ENCODE assay signal across 20 cellular contexts in the genomic region with DNA sequence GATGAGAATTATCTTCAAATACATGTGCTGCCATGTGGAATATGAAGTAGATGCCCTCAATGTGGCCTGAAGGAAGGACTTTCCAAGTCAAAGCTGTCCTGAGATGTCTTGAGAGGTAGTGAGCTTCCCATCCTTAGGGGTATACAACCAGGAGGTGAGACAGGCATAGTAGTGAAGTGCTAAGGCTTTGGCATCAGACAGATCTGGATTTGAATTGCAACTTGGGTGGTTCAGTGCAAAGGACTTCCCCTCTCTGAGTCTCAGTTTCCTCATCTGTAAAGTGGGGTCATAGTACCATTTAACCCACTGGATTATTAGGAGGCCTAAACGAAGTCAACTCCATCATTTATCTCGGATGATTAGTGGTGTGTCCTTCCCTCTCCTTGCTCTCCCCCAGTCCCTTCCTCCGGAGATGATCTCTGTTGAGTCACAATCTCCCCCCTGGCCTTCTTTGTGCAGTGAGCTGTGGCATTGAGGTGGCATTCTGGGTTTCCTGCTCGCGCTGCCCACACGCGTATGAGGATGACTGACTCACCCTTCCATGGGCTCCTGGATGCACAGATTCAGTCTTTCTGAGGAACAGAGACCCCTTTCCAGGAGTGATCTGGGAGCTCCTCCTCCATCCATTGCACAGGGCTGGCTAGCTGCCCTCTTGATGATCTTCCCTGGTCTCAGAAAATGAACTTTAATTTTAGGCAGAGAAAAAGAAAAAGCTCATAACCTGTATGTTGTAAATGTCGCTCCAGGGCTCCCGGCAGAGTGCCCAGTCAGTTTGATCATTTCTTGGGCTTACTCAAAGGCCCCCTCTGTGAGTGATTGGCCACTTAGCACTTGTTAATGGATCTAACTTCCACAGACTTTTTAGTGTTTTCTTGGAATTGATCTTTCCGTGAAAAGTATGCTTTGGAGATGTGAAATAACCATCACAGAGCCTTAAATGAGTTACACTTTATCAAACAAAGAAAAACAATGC.
DNase-seq lines count a peak whose midpoint lies in the region; ATAC-seq and TF ChIP-seq lines count a peak whose summit lies in the region.
"Had no signal": no experiment of that assay in that cellular context is flagged by ENCODE, and none has a peak within 500 bp of the region (broad histone marks: within the 10 kb centered on the region; RNA-seq: fewer than 3 reads in every experiment).

No MANE protein-coding gene starts in this region.

- H3K4me3 Mint-ChIP-seq in activated T-helper 17 cell treated with anti-CD3 and anti-CD28 coated beads, Interleukin-2, amount 50 U/mL, for 72 hours = no peak overlapping the region
- H3K4me3 Mint-ChIP-seq in CD14-positive monocyte = no peak overlapping the region
- H3K4me3 Mint-ChIP-seq: activated CD8-positive, alpha-beta T cell treated with anti-CD3 and anti-CD28 coated beads for 36 hours; immature natural killer cell; mesothelial cell of epicardium; neural crest cell; T-cell had no signal

- TF ChIP-seq CTCF in CD14-positive monocyte (IDR thresholded peaks at IDR 0.05) = no peak

- H3K4me1 Mint-ChIP-seq in activated T-helper 17 cell treated with anti-CD3 and anti-CD28 coated beads, Interleukin-2, amount 50 U/mL, for 72 hours = no peaks in the 10 kb centered on the region
- no peaks in the 10 kb centered on the region for H3K4me1 Mint-ChIP-seq in CD14-positive monocyte
- H3K4me1 Mint-ChIP-seq: immature natural killer cell, mesothelial cell of epicardium, neural crest cell, T-cell had no signal

- no peak overlapping the region for H3K27ac Mint-ChIP-seq in activated T-helper 17 cell treated with anti-CD3 and anti-CD28 coated beads, Interleukin-2, amount 50 U/mL, for 72 hours
- H3K27ac Mint-ChIP-seq in CD14-positive monocyte = no peak overlapping the region
- H3K27ac Mint-ChIP-seq: activated CD8-positive, alpha-beta T cell treated with anti-CD3 and anti-CD28 coated beads for 36 hours; immature natural killer cell; mesothelial cell of epicardium; T-cell had no signal

- H3K36me3 Mint-ChIP-seq in activated T-helper 17 cell treated with anti-CD3 and anti-CD28 coated beads, Interleukin-2, amount 50 U/mL, for 72 hours (ENCODE audit: low read depth) = no peaks in the 10 kb centered on the region
- no peaks in the 10 kb centered on the region for H3K36me3 Mint-ChIP-seq in CD14-positive monocyte
- H3K36me3 Mint-ChIP-seq: immature natural killer cell, mesothelial cell of epicardium, T-cell had no signal

- DNase-seq in ACHN = peak; percentile 90
- peak; percentile 99 for DNase-seq in HT1080 (ENCODE audit: low read depth)
- DNase-seq in iris pigment epithelial cell (ENCODE audit: low read depth) = peak; percentile 16
- no peak for DNase-seq in CD14-positive monocyte (ENCODE audit: low spot score)
- no peak for DNase-seq in cerebellum (ENCODE audit: low spot score)
- no peak for DNase-seq in amygdala (lab: John Stamatoyannopoulos, UW)
- DNase-seq: activated CD8-positive, alpha-beta T cell treated with anti-CD3 and anti-CD28 coated beads for 36 hours; amniotic stem cell; COR-L47; GF-D8; glutamatergic neuron; GOT3; immature natural killer cell; NCI-H2029 treated with DMSO at 0.1 percent for 48 hours; NCI-H524 treated with DMSO at 0.1 percent for 48 hours; T-cell had no signal

- ATAC-seq in activated T-helper 17 cell treated with anti-CD3 and anti-CD28 coated beads, Interleukin-2, amount 50 U/mL, for 72 hours (replicated peaks) = peak; percentile 37
- ATAC-seq in HG03439 (IDR thresholded peaks at IDR 0.05; ENCODE audit: unreplicated experiment) = no peak
- ATAC-seq: activated CD8-positive, alpha-beta T cell treated with anti-CD3 and anti-CD28 coated beads for 36 hours; T-cell had no signal

- peaks cover 20% of the 10 kb centered on the region for H3K27me3 Mint-ChIP-seq in activated T-helper 17 cell treated with anti-CD3 and anti-CD28 coated beads, Interleukin-2, amount 50 U/mL, for 72 hours
- H3K27me3 Mint-ChIP-seq in CD14-positive monocyte (ENCODE audit: low read depth in 3 of 3) = peaks cover 1 to 6% (median 4%) of the 10 kb centered on the region in 3 donors

- H3K9me3 Mint-ChIP-seq in activated T-helper 17 cell treated with anti-CD3 and anti-CD28 coated beads, Interleukin-2, amount 50 U/mL, for 72 hours = peaks cover 4% of the 10 kb centered on the region
- H3K9me3 Mint-ChIP-seq in CD14-positive monocyte = peaks cover 0 to 2% (median 0%) of the 10 kb centered on the region in 7 donors
- H3K9me3 Mint-ChIP-seq: activated CD8-positive, alpha-beta T cell treated with anti-CD3 and anti-CD28 coated beads for 36 hours; immature natural killer cell; mesothelial cell of epicardium had no signal

- intact Hi-C loops in CD14-positive monocyte (cut with micrococcal nuclease) = no loop called here

- in situ Hi-C loops in ACHN (cut with HindIII; ENCODE audit: low pct_ligation_motif_present, low pct_unique_long_range_greater_than_20kb, low sequenced_read_pairs) = no loop called here

Comparison
In these comparisons a context has a peak if more than half of its experiments do, and no peak if none do; other contexts are left out.
1. DNase-seq: peak in ACHN (single experiment), HT1080 (single experiment) and iris pigment epithelial cell (single experiment); none in CD14-positive monocyte (single experiment), cerebellum (single experiment) and amygdala (0 of 56).